In the genomic region with DNA sequence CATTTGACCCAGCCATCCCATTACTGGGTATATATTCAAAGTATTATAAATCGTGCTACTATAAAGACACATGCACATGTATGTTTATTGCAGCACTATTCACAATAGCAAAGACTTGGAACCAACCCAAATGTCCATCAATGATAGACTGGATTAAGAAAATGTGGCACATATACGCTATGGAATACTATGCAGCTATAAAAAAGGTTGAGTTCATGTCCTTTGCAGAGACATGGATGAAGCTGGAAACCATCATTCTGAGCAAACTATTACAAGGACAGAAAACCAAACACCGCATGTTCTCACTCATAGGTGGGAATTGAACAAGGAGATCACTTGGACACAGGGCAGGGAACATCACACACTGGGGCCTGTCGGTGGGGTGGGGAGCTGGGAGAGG, we compare ENCODE assay signal across 6 cellular contexts. TPM values are rescaled to one million over a fixed set of nuclear protein-coding genes. Genes with fewer than 3 reads are reported as not detected.
"Had no signal": no experiment of that assay in that cellular context is flagged by ENCODE, and none has a peak within 500 bp of the region (broad histone marks: within the 10 kb centered on the region; RNA-seq: fewer than 3 reads in every experiment).

No MANE protein-coding gene starts in this region.

RNA-seq across cellular contexts. Expression of a gene that starts 31.9 kb away (rescaled TPM):
- total RNA-seq: activated CD4-positive, alpha-beta memory T cell treated with anti-CD3 and anti-CD28 coated beads, Interleukin-2, amount 10 ng/mL, durations not matched to agents 7 days and 5 days; activated CD4-positive, alpha-beta T cell treated with anti-CD3 and anti-CD28 coated beads, Interleukin-2, amount 10 ng/mL, durations not matched to agents 24 days and 14 days; activated CD8-positive, alpha-beta T cell treated with anti-CD3 and anti-CD28 coated beads, Interleukin-2, amount 10 ng/mL, durations not matched to agents 7 days and 5 days; T-helper 1 cell treated with Interleukin-12 subunit alpha and Interleukin-12 subunit beta and Interleukin-4 antibody, amounts not matched to agents 30 ng/mL and 1 ng/mL, for 36 hours; T-helper 17 cell; T-helper 2 cell treated with Interferon-gamma antibody and Interleukin-4, amounts not matched to agents 100 ng/mL and 5 ng/mL, for 36 hours had no signal
